18 cellular contexts compared by ENCODE assay signal in genomic region chr20:64245746-64246595, GRCh38. TPM values are rescaled to one million over a fixed set of nuclear protein-coding genes. Genes with fewer than 3 reads are reported as not detected.
DNase-seq lines count a peak whose midpoint lies in the region; ATAC-seq and TF ChIP-seq lines count a peak whose summit lies in the region.
"Had no signal": no experiment of that assay in that cellular context is flagged by ENCODE, and none has a peak within 500 bp of the region (broad histone marks: within the 10 kb centered on the region; RNA-seq: fewer than 3 reads in every experiment).

No MANE protein-coding gene starts in this region.

- H3K23me2 ChIP-seq in H9 (ENCODE audit: insufficient read length, low read depth, low read length, poor library complexity, severe bottlenecking), result no peaks in the 10 kb centered on the region

- TF ChIP-seq POLR2A in tibial nerve (IDR thresholded peaks at IDR 0.05), result no peak

- H2BK5ac ChIP-seq in H9 (ENCODE audit: insufficient read length, low read length), result no peak overlapping the region

- H4K91ac ChIP-seq in H9 (ENCODE audit: insufficient read length, low read depth, low read length), result no peak overlapping the region

- H3K18ac ChIP-seq in H9 (ENCODE audit: insufficient read length, low read depth, low read length), result no peak overlapping the region

- no peak overlapping the region for H3T11ph ChIP-seq in H9 (ENCODE audit: low read length)

- intact Hi-C loops in posterior vena cava (cut with DNase I), result no loop called here

- no peak overlapping the region for H3K4me2 ChIP-seq in H9 (ENCODE audit: insufficient read depth, insufficient read length, low read length)

- WGBS in H9 (ENCODE audit: extremely low coverage, insufficient read length, low lambda C conversion rate), result no CpG with 5 or more reads among the region's 9 CpGs
- WGBS in tibial nerve, 2 donors, result 89 to 91% methylated on average over 9 of the region's 9 CpGs

- H3K4me1 Mint-ChIP-seq in H9 (peaks cover 0 to 4% of the 10 kb centered on the region in 2 experiments; a peak in 1 of 4 replicates), T-helper 17 cell (peaks cover 14% of the 10 kb centered on the region)

- TF ChIP-seq CTCF in H9 (conservative IDR thresholded peaks at IDR 0.05), result no peak
- TF ChIP-seq CTCF in tibial nerve (IDR thresholded peaks at IDR 0.05), result no peak

- no peak for ATAC-seq in T-helper 17 cell
- ATAC-seq in left lobe of liver, result no peak

- no peak overlapping the region for H2AK5ac ChIP-seq in H9 (ENCODE audit: insufficient read length, low read length)

- no peak overlapping the region for H2BK120ac ChIP-seq in H9 (ENCODE audit: low read depth, low read length, poor library complexity, severe bottlenecking)

- H3K4me3 ChIP-seq in tibial nerve, result no peak overlapping the region

- H3K56ac ChIP-seq in H9 (ENCODE audit: insufficient read length, low read depth, low read length), result no peak overlapping the region

- H2AFZ ChIP-seq in H9 (ENCODE audit: low read length), result no peak overlapping the region

- H3K79me1 ChIP-seq in H9 (ENCODE audit: insufficient read depth, low read depth, low read length, poor library complexity, severe bottlenecking), result no peaks in the 10 kb centered on the region

- H3K9me3 ChIP-seq in H9 (ENCODE audit: control insufficient read depth, low read depth, low read length) (no peaks in the 10 kb centered on the region), T-helper 17 cell (ENCODE audit: control insufficient read depth, low read length, poor library complexity, severe bottlenecking) (no peaks in the 10 kb centered on the region), tibial nerve (no peaks in the 10 kb centered on the region)

- H3K27me3 ChIP-seq in H9 (ENCODE audit: insufficient read depth, low read length) (no peaks in the 10 kb centered on the region), tibial nerve (peaks cover 0 to 10% of the 10 kb centered on the region in 2 donors)

- peaks cover 41% of the 10 kb centered on the region for H3K27me3 Mint-ChIP-seq in H9 (ENCODE audit: low read depth)
- peaks cover 53% of the 10 kb centered on the region for H3K27me3 Mint-ChIP-seq in T-helper 17 cell

- H4K8ac ChIP-seq in H9 (replicated peaks; ENCODE audit: insufficient read length, low read depth, low read length), result no peak overlapping the region

- H3K4me3 Mint-ChIP-seq in H9 (no peak overlapping the region), T-helper 17 cell (no peak overlapping the region)

- no peaks in the 10 kb centered on the region; a peak in 1 of 5 replicates for H3K9me3 Mint-ChIP-seq in H9

- H3K4me1 ChIP-seq in H9 (ENCODE audit: insufficient read depth, low read length), result no peaks in the 10 kb centered on the region
- H3K4me1 ChIP-seq in tibial nerve, result no peaks in the 10 kb centered on the region

- H3K27ac ChIP-seq in H9 (ENCODE audit: insufficient read length, low read depth, low read length) (no peak overlapping the region), tibial nerve (no peak overlapping the region)
- H3K27ac ChIP-seq: C4-2B had no signal

- TF ChIP-seq EP300 in tibial nerve (IDR thresholded peaks at IDR 0.05), result no peak

- H2BK20ac ChIP-seq in H9 (ENCODE audit: low read depth, low read length, poor library complexity, severe bottlenecking), result no peak overlapping the region

- no peak overlapping the region for H2BK15ac ChIP-seq in H9 (ENCODE audit: low read depth, low read length)

- no peaks in the 10 kb centered on the region for H4K20me1 ChIP-seq in H9 (ENCODE audit: control insufficient read depth, insufficient read depth, insufficient read length)

- H3K36me3 Mint-ChIP-seq in H9 (ENCODE audit: insufficient read depth in 1 of 3, low read depth in 3 of 3) (peaks cover 0 to 2% (median 0%) of the 10 kb centered on the region in 3 experiments; a peak in 2 of 7 replicates), T-helper 17 cell (ENCODE audit: low read depth) (no peaks in the 10 kb centered on the region)

- no peak overlapping the region for H2BK12ac ChIP-seq in H9 (ENCODE audit: insufficient read length, low read depth, low read length)

- no peak overlapping the region; a peak in 1 of 7 replicates for H3K27ac Mint-ChIP-seq in H9
- H3K27ac Mint-ChIP-seq in T-helper 17 cell, result peak overlapping the region; percentile 59

- H4K5ac ChIP-seq in H9 (ENCODE audit: insufficient read length, low read depth, low read length), result no peak overlapping the region

- no peak overlapping the region; the same call in 1 of the 2 replicates for H3K14ac ChIP-seq in H9 (ENCODE audit: insufficient read depth, low read length)

- H3K9ac ChIP-seq in H9 (ENCODE audit: extremely low read depth, insufficient read length, low read length), result no peak overlapping the region

- H3K4ac ChIP-seq in H9 (ENCODE audit: low read depth, low read length), result no peak overlapping the region

- DNase-seq in H9 (peak; percentile 11), T-helper 17 cell (no peak), left lobe of liver (ENCODE audit: low spot score) (peak; percentile 37), posterior vena cava (ENCODE audit: low spot score) (peak; percentile 38), tibial nerve (ENCODE audit: low spot score in 2 of 2) (no peak), hypothalamus (lab: John Stamatoyannopoulos, UW) (no peak)
- DNase-seq in activated effector memory CD4-positive, alpha-beta T cell treated with anti-CD3 and anti-CD28 coated beads, Interleukin-2, amount 50 U/mL, for 16 hours, result no peak
- DNase-seq: AML-193, DMS79, GOT3, KG1, NCI-H1417 treated with DMSO at 0.1 percent for 48 hours, NCI-H187 treated with DMSO at 0.1 percent for 48 hours, NCI-H526, PC-3, RPMI8226, SIG-M5 had no signal

- no peak overlapping the region for H3K23ac ChIP-seq in H9 (ENCODE audit: insufficient read length, low read depth, low read length)

- no peaks in the 10 kb centered on the region for H3K36me3 ChIP-seq in tibial nerve

- H3K79me2 ChIP-seq in H9 (ENCODE audit: insufficient read depth, low read length), result no peaks in the 10 kb centered on the region

RNA-seq across cellular contexts. Expression of gene PCMTD2, which starts 9.6 kb away (rescaled TPM):
- total RNA-seq in H9 (2021), result 52.0 and 52.7 TPM in 2 replicates
- 10 to 100 TPM; 70.9 to 71.5 TPM for total RNA-seq in T-helper 17 cell
- 29.3 TPM for total RNA-seq in left lobe of liver
- total RNA-seq in posterior vena cava, result 10 to 100 TPM; 25.1 to 27.0 TPM
- total RNA-seq in tibial nerve, result 100 to 1,000 TPM in 3 of 4 donors, 10 to 100 TPM in 1; 57.0 to 119 (median 103) TPM

Comparison
In these comparisons a context has a peak if more than half of its experiments do, and no peak if none do; other contexts are left out.
1. DNase-seq: peak in H9 (single experiment), left lobe of liver (single experiment) and posterior vena cava (single experiment); none in T-helper 17 cell (0 of 3), activated effector memory CD4-positive, alpha-beta T cell treated with anti-CD3 and anti-CD28 coated beads, Interleukin-2, amount 50 U/mL, for 16 hours (single experiment), tibial nerve (0 of 2) and hypothalamus (0 of 51).